19 cellular contexts compared by ENCODE assay signal in the genomic region with DNA sequence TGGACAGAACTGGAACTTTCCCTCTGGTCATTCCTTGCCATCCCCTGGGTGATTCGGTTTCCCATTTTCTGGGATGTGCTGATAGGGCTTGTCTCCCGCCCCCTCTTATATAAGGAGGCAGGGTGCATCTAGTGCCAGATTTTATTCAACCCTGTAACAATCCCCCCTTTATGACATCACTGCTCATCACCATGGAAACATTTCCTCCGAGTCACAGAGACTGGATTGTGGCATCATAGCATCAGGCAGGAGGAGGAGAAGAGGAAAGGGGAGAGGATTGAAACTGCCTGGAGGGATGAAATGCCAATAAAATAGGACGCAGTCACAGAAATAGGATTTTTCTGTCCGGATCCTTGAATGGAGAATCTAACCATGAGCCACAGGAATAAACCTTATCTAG. TPM values are rescaled to one million over a fixed set of nuclear protein-coding genes. Genes with fewer than 3 reads are reported as not detected.
"Had no signal": no experiment of that assay in that cellular context is flagged by ENCODE, and none has a peak within 500 bp of the region (broad histone marks: within the 10 kb centered on the region; RNA-seq: fewer than 3 reads in every experiment).

No MANE protein-coding gene starts in this region.

- H3K27ac ChIP-seq: coronary artery, esophagus squamous epithelium, psoas muscle, testis, tibial artery had no signal

- DNase-seq: dermis blood vessel endothelial cell; effector memory CD4-positive, alpha-beta T cell; esophagus squamous epithelium; mesenchymal stem cell; naive thymus-derived CD4-positive, alpha-beta T cell; posterior cingulate gyrus; psoas muscle; retina; stimulated activated CD4-positive, alpha-beta T cell treated with anti-CD3 and anti-CD28 coated beads, Interleukin-2, amount 100 ng/mL, for 24 hours; stimulated activated CD4-positive, alpha-beta T cell treated with anti-CD3 and anti-CD28 coated beads, Interleukin-4, amount 100 ng/mL, for 24 hours; stimulated activated naive CD8-positive, alpha-beta T cell treated with anti-CD3 and anti-CD28 coated beads, Interleukin-15, Interleukin-2, amounts not matched to agents 100 U/mL and 50 U/mL, for 24 hours; testis; tibial artery had no signal

- ATAC-seq: naive thymus-derived CD4-positive, alpha-beta T cell; psoas muscle; sciatic nerve; stimulated activated effector memory CD8-positive, alpha-beta T cell treated with anti-CD3 and anti-CD28 coated beads, Interleukin-12 subunit alpha, Interleukin-12 subunit beta, amount 100 ng/mL, for 72 hours; stimulated activated naive CD8-positive, alpha-beta T cell treated with anti-CD3 and anti-CD28 coated beads, Interleukin-15, Interleukin-2, amounts not matched to agents 100 U/mL and 50 U/mL, for 24 hours had no signal

- H3K27me3 ChIP-seq: testis, tibial artery had no signal

- H3K36me3 ChIP-seq: esophagus squamous epithelium, tibial artery had no signal

- H3K4me3 ChIP-seq: coronary artery, esophagus squamous epithelium, psoas muscle, testis, tibial artery had no signal

- H3K9me3 ChIP-seq: esophagus squamous epithelium, testis, tibial artery had no signal

- H3K4me1 ChIP-seq: esophagus squamous epithelium, psoas muscle, testis, tibial artery had no signal

RNA-seq across cellular contexts. Expression of gene SORCS3, which starts 25.0 kb away (rescaled TPM):
- total RNA-seq: dermis blood vessel endothelial cell, endothelial cell of umbilical vein, esophagus squamous epithelium, lung microvascular endothelial cell, osteocyte, psoas muscle had no signal
